Comparison of ENCODE assay signal across 8 cellular contexts in the genomic region with DNA sequence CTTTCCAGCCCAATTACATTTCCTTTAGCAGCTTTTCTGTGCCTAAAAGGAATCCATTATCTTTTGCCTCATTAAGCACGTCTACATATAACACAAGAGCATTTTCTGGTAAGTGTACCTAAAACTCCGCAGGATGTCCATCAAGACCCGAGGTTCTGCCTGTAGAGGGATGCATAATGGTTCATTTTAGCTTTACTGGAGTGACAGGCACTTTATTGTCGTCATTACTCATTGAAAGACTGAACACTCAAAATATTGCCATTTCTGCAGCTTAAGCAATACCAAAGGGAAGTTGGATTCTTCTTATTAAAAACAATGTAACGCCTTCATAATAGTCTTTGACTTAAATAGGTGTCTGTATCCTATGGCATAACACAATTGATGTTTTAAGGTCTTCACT.
"Had no signal": no experiment of that assay in that cellular context is flagged by ENCODE, and none has a peak within 500 bp of the region (broad histone marks: within the 10 kb centered on the region; RNA-seq: fewer than 3 reads in every experiment).

No MANE protein-coding gene starts in this region.

- H3K36me3 ChIP-seq: HAP-1 had no signal

- H3K27ac ChIP-seq: GM23248, HL-60 had no signal

- H2AFZ ChIP-seq: GM23248 had no signal

- H3K4me1 ChIP-seq: HAP-1 had no signal

- H3K9me3 ChIP-seq: HAP-1 had no signal

- DNase-seq: GM23248, GOT3, H7, KBM-7 had no signal

- ATAC-seq: HCT116, HepG2 had no signal

- H3K4me3 ChIP-seq: GM23248, HAP-1 had no signal
